In genomic region chr12:110199360-110200123, GRCh38 we compare ENCODE assay signal across 11 cellular contexts.
DNase-seq lines count a peak whose midpoint lies in the region; ATAC-seq and FAIRE-seq lines count a peak whose summit lies in the region.
"Had no signal": no experiment of that assay in that cellular context is flagged by ENCODE, and none has a peak within 500 bp of the region (broad histone marks: within the 10 kb centered on the region; RNA-seq: fewer than 3 reads in every experiment).

No MANE protein-coding gene starts in this region.

- no peak overlapping the region for H4K8ac ChIP-seq in mesenchymal stem cell (ENCODE audit: low read length)

- peaks cover 23% of the 10 kb centered on the region for H3K4me1 ChIP-seq in adipocyte (ENCODE audit: control insufficient read depth, insufficient read depth, low read length)
- peaks cover 7% of the 10 kb centered on the region for H3K4me1 ChIP-seq in mesenchymal stem cell (ENCODE audit: control insufficient read depth, insufficient read depth, low read depth, low read length)
- H3K4me1 ChIP-seq: left ventricle myocardium inferior had no signal

- peak; percentile 78 for DNase-seq in EH (ENCODE audit: low read depth)
- peak; percentile 36 for DNase-seq in HTR-8/SVneo (ENCODE audit: insufficient read length, low spot score)
- DNase-seq in adipocyte (ENCODE audit: low read depth) = peak; percentile 55
- peak; percentile 74 for DNase-seq in mesenchymal stem cell
- DNase-seq in amniotic stem cell (lab: John Stamatoyannopoulos, UW) = no peak
- DNase-seq in midbrain (lab: John Stamatoyannopoulos, UW) = no peak
- no peak for DNase-seq in NCI-H2081 treated with DMSO at 0.1 percent for 48 hours (lab: John Stamatoyannopoulos, UW)
- DNase-seq: activated CD8-positive, alpha-beta memory T cell treated with anti-CD3 and anti-CD28 coated beads, Interleukin-2, amount 50 U/mL, for 48 hours; left ventricle myocardium inferior; NCI-H1436 had no signal

- no peak overlapping the region for H2AFZ ChIP-seq in mesenchymal stem cell (ENCODE audit: low read depth, low read length)

- H3K14ac ChIP-seq in mesenchymal stem cell (ENCODE audit: low read length in 2 of 2) = no peak overlapping the region

- H2BK5ac ChIP-seq in mesenchymal stem cell (ENCODE audit: low read depth, low read length, poor library complexity, severe bottlenecking) = no peak overlapping the region

- H3K27ac ChIP-seq in mesenchymal stem cell (ENCODE audit: low read length, poor library complexity, severe bottlenecking) = peak overlapping the region; percentile 78
- H3K27ac ChIP-seq: left ventricle myocardium inferior had no signal

- H3K9ac ChIP-seq in adipocyte (ENCODE audit: low read length) = no peak overlapping the region
- H3K9ac ChIP-seq in mesenchymal stem cell (ENCODE audit: low read length) = peak overlapping the region; percentile 39

- no peak overlapping the region for H2BK12ac ChIP-seq in mesenchymal stem cell (ENCODE audit: low read length in 2 of 2)

- H3K4me3 ChIP-seq in adipocyte (ENCODE audit: low read length) (no peak overlapping the region), mesenchymal stem cell (ENCODE audit: insufficient read depth in 1 of 2, low read depth in 1 of 2, low read length in 2 of 2) (peak overlapping the region in 1 of 2 experiments; percentile 42)
- H3K4me3 ChIP-seq: left ventricle myocardium inferior had no signal

- H3K4ac ChIP-seq in mesenchymal stem cell (ENCODE audit: low read depth in 1 of 2, low read length in 2 of 2) = peak overlapping the region in 1 of 2 experiments; percentile 64

- peak overlapping the region in 1 of 2 experiments; percentile 5 for H3K18ac ChIP-seq in mesenchymal stem cell (ENCODE audit: low read depth in 1 of 2, low read length in 2 of 2)

- H3K36me3 ChIP-seq in adipocyte (ENCODE audit: control insufficient read depth, insufficient read depth, low read length, severe bottlenecking) (peaks cover 13% of the 10 kb centered on the region), mesenchymal stem cell (ENCODE audit: control insufficient read depth in 1 of 2, insufficient read depth in 2 of 2, low read depth in 1 of 2, low read length in 2 of 2) (peaks cover 2 to 26% of the 10 kb centered on the region in 2 experiments)

- no peak overlapping the region for H4K91ac ChIP-seq in mesenchymal stem cell (ENCODE audit: low read length)

- H3K79me1 ChIP-seq in mesenchymal stem cell (replicated peaks; ENCODE audit: low read length, poor library complexity, severe bottlenecking) = no peaks in the 10 kb centered on the region

- 3% methylated on average over 6 of the region's 6 CpGs for WGBS in mesenchymal stem cell

- H2AK5ac ChIP-seq in mesenchymal stem cell (ENCODE audit: low read length, severe bottlenecking) = peak overlapping the region; percentile 80

- H3K27me3 ChIP-seq in adipocyte (replicated peaks; ENCODE audit: control insufficient read depth, insufficient read depth, low read length) = no peaks in the 10 kb centered on the region
- no peaks in the 10 kb centered on the region for H3K27me3 ChIP-seq in mesenchymal stem cell (ENCODE audit: control insufficient read depth in 1 of 2, insufficient read depth in 1 of 2, low read length in 2 of 2)

- H3K23ac ChIP-seq in mesenchymal stem cell (ENCODE audit: low read length in 2 of 2) = no peak overlapping the region

- H2BK15ac ChIP-seq in mesenchymal stem cell (ENCODE audit: low read depth, poor library complexity, severe bottlenecking) = no peak overlapping the region

- no peak for ATAC-seq in esophagus mucosa

- H2BK120ac ChIP-seq in mesenchymal stem cell (ENCODE audit: low read depth, low read length) = no peak overlapping the region

- no peaks in the 10 kb centered on the region for H3K9me3 ChIP-seq in adipocyte (ENCODE audit: control insufficient read depth, low read length)
- H3K9me3 ChIP-seq in mesenchymal stem cell (ENCODE audit: control insufficient read depth, low read length) = no peaks in the 10 kb centered on the region
- H3K9me3 ChIP-seq: left ventricle myocardium inferior had no signal

- H3K4me2 ChIP-seq in mesenchymal stem cell (ENCODE audit: low read length, poor library complexity, severe bottlenecking) = peak overlapping the region; percentile 26

- peak; percentile 33 for FAIRE-seq in HTR-8/SVneo (lab: Jason Lieb, UNC)

Comparison
In these comparisons a context has a peak if more than half of its experiments do, and no peak if none do; other contexts are left out.
1. DNase-seq: peak in EH (single experiment), HTR-8/SVneo (single experiment), adipocyte (single experiment) and mesenchymal stem cell (single experiment); none in amniotic stem cell (single experiment), midbrain (single experiment) and NCI-H2081 treated with DMSO at 0.1 percent for 48 hours (single experiment).